ENCODE assay signal across 21 cellular contexts in genomic region chr15:42338500-42338899, GRCh38. TPM values are rescaled to one million over a fixed set of nuclear protein-coding genes. Genes with fewer than 3 reads are reported as not detected.
A peak's percentile ranks its signal among the peaks of the same experiment; 100 is the strongest.
DNase-seq lines count a peak whose midpoint lies in the region; ATAC-seq and TF ChIP-seq lines count a peak whose summit lies in the region.
"Had no signal": no experiment of that assay in that cellular context is flagged by ENCODE, and none has a peak within 500 bp of the region (broad histone marks: within the 10 kb centered on the region; RNA-seq: fewer than 3 reads in every experiment).

No MANE protein-coding gene starts in this region.

- H3K27me3 Mint-ChIP-seq in activated CD8-positive, alpha-beta T cell treated with anti-CD3 and anti-CD28 coated beads, Interleukin-2, amount 10 ng/mL, durations not matched to agents 7 days and 5 days (ENCODE audit: low read depth) = no peaks in the 10 kb centered on the region
- H3K27me3 Mint-ChIP-seq in activated CD8-positive, alpha-beta T cell treated with anti-CD3 and anti-CD28 coated beads for 36 hours = no peaks in the 10 kb centered on the region
- H3K27me3 Mint-ChIP-seq: B cell; CD4-positive, alpha-beta T cell had no signal

- H2AK5ac ChIP-seq in mesenchymal stem cell (ENCODE audit: low read length, severe bottlenecking) = no peak overlapping the region

- CTCF ChIA-PET in activated CD8-positive, alpha-beta T cell treated with anti-CD3 and anti-CD28 coated beads, Interleukin-2, amount 10 ng/mL, durations not matched to agents 7 days and 5 days (lab: Charles Lee) = interaction anchor here (1.0 kb wide), 1 partner anchor 9 kb away, joined by 3 read pairs; no protein-coding TSS in a partner anchor
- CTCF ChIA-PET in activated CD8-positive, alpha-beta T cell treated with anti-CD3 and anti-CD28 coated beads for 36 hours (lab: Charles Lee) = no interaction called here

- H3K4me2 ChIP-seq in mesenchymal stem cell (ENCODE audit: low read length, poor library complexity, severe bottlenecking) = no peak overlapping the region

- no peaks in the 10 kb centered on the region for H3K4me1 Mint-ChIP-seq in activated CD8-positive, alpha-beta T cell treated with anti-CD3 and anti-CD28 coated beads, Interleukin-2, amount 10 ng/mL, durations not matched to agents 7 days and 5 days (ENCODE audit: low read depth)
- no peaks in the 10 kb centered on the region for H3K4me1 Mint-ChIP-seq in activated CD8-positive, alpha-beta T cell treated with anti-CD3 and anti-CD28 coated beads for 36 hours (ENCODE audit: low read depth)
- H3K4me1 Mint-ChIP-seq: B cell had no signal

- H2BK5ac ChIP-seq in mesenchymal stem cell (ENCODE audit: low read depth, low read length, poor library complexity, severe bottlenecking) = no peak overlapping the region

- ATAC-seq in activated CD8-positive, alpha-beta T cell treated with anti-CD3 and anti-CD28 coated beads, Interleukin-2, amount 10 ng/mL, durations not matched to agents 7 days and 5 days = no peak
- ATAC-seq in activated CD8-positive, alpha-beta T cell treated with anti-CD3 and anti-CD28 coated beads for 36 hours = no peak
- peak; percentile 37 for ATAC-seq in omental fat pad (ENCODE audit: low FRiP score)
- ATAC-seq: K562 had no signal

- intact Hi-C loops in activated CD8-positive, alpha-beta T cell treated with anti-CD3 and anti-CD28 coated beads for 36 hours (cut with micrococcal nuclease) = no loop called here

- peaks cover 14% of the 10 kb centered on the region for H3K36me3 Mint-ChIP-seq in activated CD8-positive, alpha-beta T cell treated with anti-CD3 and anti-CD28 coated beads, Interleukin-2, amount 10 ng/mL, durations not matched to agents 7 days and 5 days (ENCODE audit: low read depth)
- H3K36me3 Mint-ChIP-seq in activated CD8-positive, alpha-beta T cell treated with anti-CD3 and anti-CD28 coated beads for 36 hours (ENCODE audit: low read depth) = peaks cover 15% of the 10 kb centered on the region

- H2BK12ac ChIP-seq in mesenchymal stem cell (ENCODE audit: low read length in 2 of 2) = no peak overlapping the region

- TF ChIP-seq CTCF in activated CD8-positive, alpha-beta T cell treated with anti-CD3 and anti-CD28 coated beads for 36 hours (IDR thresholded peaks at IDR 0.05) = no peak
- TF ChIP-seq CTCF in omental fat pad (IDR thresholded peaks at IDR 0.05) = no peak

- H3K27ac ChIP-seq in SK-N-MC (peak overlapping the region; percentile 96), mesenchymal stem cell (ENCODE audit: low read length, poor library complexity, severe bottlenecking) (no peak overlapping the region)
- H3K27ac ChIP-seq: 22Rv1 had no signal

- no peak for DNase-seq in activated CD8-positive, alpha-beta T cell treated with anti-CD3 and anti-CD28 coated beads, Interleukin-2, amount 10 ng/mL, durations not matched to agents 7 days and 5 days
- no peak for DNase-seq in activated CD8-positive, alpha-beta T cell treated with anti-CD3 and anti-CD28 coated beads for 36 hours
- DNase-seq in SK-N-MC (ENCODE audit: low read depth, low spot score) (no peak), mesenchymal stem cell (peak; percentile 9), omental fat pad (ENCODE audit: low spot score) (no peak), AML-193 (lab: John Stamatoyannopoulos, UW) (no peak), foreskin melanocyte (no peak), NCI-H2107 treated with DMSO at 0.1 percent for 48 hours (lab: John Stamatoyannopoulos, UW; ENCODE audit: unreplicated experiment) (no peak)
- DNase-seq: Caco-2; CD4-positive, alpha-beta T cell; DMS153; GDM1; NCI-H1092 treated with DMSO at 0.1 percent for 48 hours; NCI-H146; NCI-H2081; NCI-H748 treated with DMSO at 0.1 percent for 48 hours; OCI-M1; SHP77 had no signal

- no peak overlapping the region for H3K23ac ChIP-seq in mesenchymal stem cell (ENCODE audit: low read length in 2 of 2)

- H3K9me3 Mint-ChIP-seq in activated CD8-positive, alpha-beta T cell treated with anti-CD3 and anti-CD28 coated beads, Interleukin-2, amount 10 ng/mL, durations not matched to agents 7 days and 5 days (ENCODE audit: insufficient read depth) = peaks cover 17% of the 10 kb centered on the region
- H3K9me3 Mint-ChIP-seq in activated CD8-positive, alpha-beta T cell treated with anti-CD3 and anti-CD28 coated beads for 36 hours = peaks cover 16% of the 10 kb centered on the region

- no peak overlapping the region for H3K4ac ChIP-seq in mesenchymal stem cell (ENCODE audit: low read depth in 1 of 2, low read length in 2 of 2)

- no peak overlapping the region for H2BK15ac ChIP-seq in mesenchymal stem cell (ENCODE audit: low read depth, poor library complexity, severe bottlenecking)

- peak overlapping the region; percentile 7 for H3K27ac Mint-ChIP-seq in activated CD8-positive, alpha-beta T cell treated with anti-CD3 and anti-CD28 coated beads, Interleukin-2, amount 10 ng/mL, durations not matched to agents 7 days and 5 days
- H3K27ac Mint-ChIP-seq in activated CD8-positive, alpha-beta T cell treated with anti-CD3 and anti-CD28 coated beads for 36 hours = no peak overlapping the region
- H3K27ac Mint-ChIP-seq: B cell; CD4-positive, alpha-beta T cell had no signal

- H3K79me1 ChIP-seq in mesenchymal stem cell (replicated peaks; ENCODE audit: low read length, poor library complexity, severe bottlenecking) = no peaks in the 10 kb centered on the region

- no CpG with 5 or more reads among the region's 2 CpGs for WGBS in mesenchymal stem cell

- no peak overlapping the region for H4K91ac ChIP-seq in mesenchymal stem cell (ENCODE audit: low read length)

- no peak overlapping the region for H3K14ac ChIP-seq in mesenchymal stem cell (ENCODE audit: low read length in 2 of 2)

- no peak overlapping the region for H4K8ac ChIP-seq in mesenchymal stem cell (ENCODE audit: low read length)

- H3K18ac ChIP-seq in mesenchymal stem cell (ENCODE audit: low read depth in 1 of 2, low read length in 2 of 2) = no peak overlapping the region

- H3K9me3 ChIP-seq in SK-N-MC (ENCODE audit: low read depth, low read length) = no peaks in the 10 kb centered on the region
- peaks cover 20% of the 10 kb centered on the region for H3K9me3 ChIP-seq in mesenchymal stem cell (ENCODE audit: control insufficient read depth, low read length)

- no peak overlapping the region for H3K4me3 Mint-ChIP-seq in activated CD8-positive, alpha-beta T cell treated with anti-CD3 and anti-CD28 coated beads, Interleukin-2, amount 10 ng/mL, durations not matched to agents 7 days and 5 days
- H3K4me3 Mint-ChIP-seq in activated CD8-positive, alpha-beta T cell treated with anti-CD3 and anti-CD28 coated beads for 36 hours = no peak overlapping the region
- H3K4me3 Mint-ChIP-seq: B cell; CD4-positive, alpha-beta T cell had no signal

- H3K4me3 ChIP-seq in SK-N-MC = peak overlapping the region; percentile 53
- H3K4me3 ChIP-seq in mesenchymal stem cell (ENCODE audit: insufficient read depth in 1 of 2, low read depth in 1 of 2, low read length in 2 of 2) = no peak overlapping the region
- H3K4me3 ChIP-seq: K562 had no signal

- POLR2A ChIA-PET in activated CD8-positive, alpha-beta T cell treated with anti-CD3 and anti-CD28 coated beads, Interleukin-2, amount 10 ng/mL, durations not matched to agents 7 days and 5 days (lab: Charles Lee) = no interaction called here
- POLR2A ChIA-PET in activated CD8-positive, alpha-beta T cell treated with anti-CD3 and anti-CD28 coated beads for 36 hours (lab: Charles Lee) = no interaction called here

- H3K27me3 ChIP-seq in mesenchymal stem cell (ENCODE audit: control insufficient read depth in 1 of 2, insufficient read depth in 1 of 2, low read length in 2 of 2) = no peaks in the 10 kb centered on the region

- no peaks in the 10 kb centered on the region for H3K36me3 ChIP-seq in SK-N-MC (ENCODE audit: insufficient read depth, low read length)
- peaks cover under 1 to 31% of the 10 kb centered on the region in 2 experiments for H3K36me3 ChIP-seq in mesenchymal stem cell (ENCODE audit: control insufficient read depth in 1 of 2, insufficient read depth in 2 of 2, low read depth in 1 of 2, low read length in 2 of 2)

- H3K9ac ChIP-seq in SK-N-MC (ENCODE audit: insufficient read length) (peak overlapping the region; percentile 57), mesenchymal stem cell (ENCODE audit: low read length) (no peak overlapping the region)

- H3K4me1 ChIP-seq in mesenchymal stem cell (ENCODE audit: control insufficient read depth, insufficient read depth, low read depth, low read length) = no peaks in the 10 kb centered on the region
- H3K4me1 ChIP-seq: Caco-2 had no signal

- H2AFZ ChIP-seq in mesenchymal stem cell (ENCODE audit: low read depth, low read length) = no peak overlapping the region

- H2BK120ac ChIP-seq in mesenchymal stem cell (ENCODE audit: low read depth, low read length) = no peak overlapping the region

RNA-seq across cellular contexts. Expression of gene CAPN3, which starts 20.8 kb away (rescaled TPM):
- 1 to 10 TPM; 2.5 to 2.9 TPM for total RNA-seq in activated CD8-positive, alpha-beta T cell treated with anti-CD3 and anti-CD28 coated beads, Interleukin-2, amount 10 ng/mL, durations not matched to agents 7 days and 5 days
- 1 to 10 TPM; 3.3 to 3.5 TPM for total RNA-seq in activated CD8-positive, alpha-beta T cell treated with anti-CD3 and anti-CD28 coated beads for 36 hours
- polyA plus RNA-seq in mesenchymal stem cell (2013, experiment 1 of 2) = 0.32 TPM
- 0.34 TPM for polyA plus RNA-seq in mesenchymal stem cell (2013, experiment 2 of 2)
- 10 to 100 TPM in 2 of 4 donors, 1 to 10 TPM in 2; 7.5 to 25.4 (median 10.4) TPM for total RNA-seq in omental fat pad
